Comparison of ENCODE assay signal across 8 cellular contexts in the genomic region with DNA sequence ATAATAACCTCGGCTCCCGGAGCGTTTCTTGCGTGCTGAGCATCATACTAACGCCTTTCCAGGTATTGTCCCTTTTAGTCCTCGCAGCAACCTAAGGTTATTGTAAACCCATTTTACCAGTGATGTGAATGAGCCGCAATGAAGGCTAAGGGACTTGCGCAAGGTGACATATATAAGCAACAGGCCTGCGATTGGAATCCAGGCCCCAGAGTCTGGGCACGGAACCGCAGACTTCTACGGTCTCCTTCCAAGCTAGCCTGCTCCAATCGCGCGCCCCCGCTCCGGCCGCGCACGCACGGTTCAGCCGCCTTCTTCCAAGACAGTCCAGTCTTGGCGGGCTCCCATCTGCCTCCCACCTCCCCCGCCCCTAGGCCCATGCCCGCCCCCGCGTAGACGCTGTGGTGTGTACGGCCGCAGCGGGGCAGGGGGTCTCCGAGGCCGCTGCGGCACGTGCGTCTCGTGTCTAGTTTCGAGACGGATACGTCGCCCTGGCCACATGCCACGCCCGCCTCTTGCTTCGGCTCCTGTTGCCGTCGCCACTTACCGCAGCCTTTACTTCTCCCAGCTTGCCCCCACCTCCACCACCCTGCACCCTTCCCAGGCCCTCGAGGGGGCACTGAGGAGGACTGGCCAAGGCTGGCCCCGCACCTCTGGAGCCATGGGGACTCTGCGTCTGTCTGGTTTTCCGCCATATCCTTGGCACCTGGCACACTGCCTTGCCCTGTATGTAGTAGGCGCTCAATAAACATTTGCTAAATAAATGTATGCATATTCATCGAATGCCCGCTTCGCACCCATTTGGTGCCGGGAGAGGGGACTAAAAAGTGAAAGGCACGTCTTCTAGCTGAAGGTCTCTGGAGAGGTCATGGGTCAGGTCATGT. TPM values are rescaled to one million over a fixed set of nuclear protein-coding genes. Genes with fewer than 3 reads are reported as not detected.
DNase-seq lines count a peak whose midpoint lies in the region; ATAC-seq, FAIRE-seq and TF ChIP-seq lines count a peak whose summit lies in the region.

No MANE protein-coding gene starts in this region.

- TF ChIP-seq CTCF in HCT116 (IDR thresholded peaks at IDR 0.05 in 2 of 3, conservative IDR thresholded peaks at IDR 0.05 in 1 of 3; ENCODE audit: borderline replicate concordance in 1 of 3, insufficient read depth in 1 of 3, low read depth in 2 of 3, low read length in 2 of 3): no peak
- TF ChIP-seq CTCF in activated B cell treated with CpG ODN at 0.5 μM for 24 hours (IDR thresholded peaks at IDR 0.05): no peak
- no peak for TF ChIP-seq CTCF in vagina (IDR thresholded peaks at IDR 0.05)

- no peaks in the 10 kb centered on the region; the same call in 1 of the 2 replicates for H3K79me2 ChIP-seq in HCT116 (ENCODE audit: insufficient read depth, low read length)

- peaks cover 36% of the 10 kb centered on the region for H3K4me1 ChIP-seq in BLaER1
- peaks cover 7 to 25% of the 10 kb centered on the region in 2 experiments; a peak in 3 of 4 replicates for H3K4me1 ChIP-seq in HCT116 (ENCODE audit: control insufficient read depth in 1 of 2, insufficient read depth in 2 of 2, low read length in 2 of 2)
- peaks cover 0 to 13% of the 10 kb centered on the region in 2 donors for H3K4me1 ChIP-seq in muscle layer of duodenum (ENCODE audit: control insufficient read depth in 1 of 2, insufficient read depth in 2 of 2, low read length in 2 of 2)
- H3K4me1 ChIP-seq in vagina: peaks cover 28% of the 10 kb centered on the region

- no peak for ATAC-seq in HCT116
- peak; percentile 2 for ATAC-seq in activated B cell treated with CpG ODN at 0.5 μM for 24 hours (ENCODE audit: low read depth)
- ATAC-seq in GM21737 (IDR thresholded peaks at IDR 0.05; ENCODE audit: unreplicated experiment): no peak

- H2AFZ ChIP-seq in HCT116 (ENCODE audit: low read depth, low read length, poor library complexity, severe bottlenecking): peak overlapping the region; percentile 84

- no peak for FAIRE-seq in urothelium cell line (lab: Jason Lieb, UNC)

- DNase-seq in HCT116 (ENCODE audit: low read depth, low spot score) (no peak), activated B cell treated with CpG ODN at 0.5 μM for 24 hours (peak; percentile 37), epithelial cell of prostate (ENCODE audit: low read depth, low spot score) (no peak), vagina (ENCODE audit: extremely low spot score in 2 of 2) (no peak), urothelium cell line (ENCODE audit: low spot score) (no peak)

- H4K20me1 ChIP-seq in BLaER1: peaks cover 15% of the 10 kb centered on the region; the same call in 1 of the 2 replicates
- H4K20me1 ChIP-seq in HCT116 (ENCODE audit: insufficient read depth): no peaks in the 10 kb centered on the region

- H3K9ac ChIP-seq in BLaER1 (peak overlapping the region; percentile 51; the same call in 1 of the 2 replicates), HCT116 (ENCODE audit: low read length) (0 out of 2 replicates have a peak overlapping the region, but pooled peaks have one; percentile 19)

- POLR2A ChIA-PET in HCT116 (lab: Charles Lee) (interaction anchor here (1.3 kb wide), 1 partner anchor 70 kb away, joined by 3 read pairs; no protein-coding TSS in a partner anchor), activated B cell treated with CpG ODN at 0.5 μM for 24 hours (lab: Charles Lee) (interaction anchor here (1.4 to 5.2 kb wide), 6 partner anchors 9 to 127 kb away, joined by 7 to 34 read pairs (median 20); a partner anchor contains a TSS)

- TF ChIP-seq POLR2A in HCT116 (IDR thresholded peaks at IDR 0.05; ENCODE audit: borderline replicate concordance, extremely low read depth, insufficient read depth, insufficient read length): no peak
- TF ChIP-seq POLR2A in vagina (IDR thresholded peaks at IDR 0.05): no peak

- intact Hi-C loops in HCT116 (cut with micrococcal nuclease): loop anchor here (5.0 kb wide), 1 partner anchor 84 kb away; a partner anchor contains a TSS
- intact Hi-C loops in activated B cell treated with CpG ODN at 0.5 μM for 24 hours (cut with micrococcal nuclease): loop anchor here (1.0 kb wide), 1 partner anchor 38 kb away; no protein-coding TSS in a partner anchor
- intact Hi-C loops in vagina (cut with DNase I): loop anchor here (10.0 kb wide), 1 partner anchor 113 kb away; no protein-coding TSS in a partner anchor

- H3K27me3 ChIP-seq in BLaER1 (no peaks in the 10 kb centered on the region), HCT116 (ENCODE audit: insufficient read depth, low read length) (no peaks in the 10 kb centered on the region), muscle layer of duodenum (ENCODE audit: low read depth, low read length) (no peaks in the 10 kb centered on the region), vagina (no peaks in the 10 kb centered on the region)

- H3K9me3 Mint-ChIP-seq in activated B cell treated with CpG ODN at 0.5 μM for 24 hours: no peaks in the 10 kb centered on the region

- peaks cover 3% of the 10 kb centered on the region for H3K36me3 Mint-ChIP-seq in activated B cell treated with CpG ODN at 0.5 μM for 24 hours (ENCODE audit: low read depth)

- H3K9me3 ChIP-seq in BLaER1 (no peaks in the 10 kb centered on the region), HCT116 (ENCODE audit: control insufficient read depth in 1 of 2, insufficient read depth in 1 of 2, low read depth in 1 of 2, low read length in 2 of 2) (no peaks in the 10 kb centered on the region), muscle layer of duodenum (ENCODE audit: control insufficient read depth in 1 of 2, low read length in 2 of 2) (no peaks in the 10 kb centered on the region), vagina (no peaks in the 10 kb centered on the region)

- RAD21 ChIA-PET in HCT116 (lab: Charles Lee; ENCODE audit: low non-redundant PET in 1 of 2, low total read pairs in 2 of 2, uncharacterized antibody in 2 of 2, unreplicated experiment in 2 of 2): interaction anchor here in 1 of 2 experiments (0.9 to 1.0 kb wide), 2 partner anchors 8 to 27 kb away, joined by 3 to 5 read pairs; no protein-coding TSS in a partner anchor

- H3K4me3 ChIP-seq in BLaER1 (peak overlapping the region; percentile 79), HCT116 (replicated peaks in 1 of 2; ENCODE audit: low read depth in 1 of 2, low read length in 2 of 2) (peak overlapping the region; percentile 26 to 71), muscle layer of duodenum (ENCODE audit: low read depth in 1 of 2, low read length in 2 of 2) (peak overlapping the region; percentile 85 to 95), vagina (peak overlapping the region; percentile 63 to 83)

- H3K4me1 Mint-ChIP-seq in activated B cell treated with CpG ODN at 0.5 μM for 24 hours: peaks cover 44% of the 10 kb centered on the region

- no peaks in the 10 kb centered on the region for H3K9me2 ChIP-seq in HCT116 (ENCODE audit: insufficient read depth)

- CTCF ChIA-PET in HCT116 (lab: Charles Lee): interaction anchor here (0.8 to 1.8 kb wide), 2 partner anchors 8 to 87 kb away, joined by 3 to 8 read pairs; a partner anchor contains a TSS
- CTCF ChIA-PET in activated B cell treated with CpG ODN at 0.5 μM for 24 hours (lab: Charles Lee): interaction anchor here (1.5 to 4.3 kb wide), 3 partner anchors 50 to 105 kb away, joined by 4 to 15 read pairs (median 5); a partner anchor contains a TSS

- H3K4me3 Mint-ChIP-seq in activated B cell treated with CpG ODN at 0.5 μM for 24 hours: peak overlapping the region; percentile 90

- H3K36me3 ChIP-seq in BLaER1: 0 out of 2 replicates have a peak, but pooled peaks cover 3% of the 10 kb centered on the region
- H3K36me3 ChIP-seq in HCT116 (ENCODE audit: control insufficient read depth in 1 of 2, insufficient read depth in 2 of 2, low read length in 2 of 2): no peaks in the 10 kb centered on the region
- no peaks in the 10 kb centered on the region for H3K36me3 ChIP-seq in muscle layer of duodenum (ENCODE audit: control insufficient read depth in 1 of 2, insufficient read depth in 2 of 2, low read length in 2 of 2)
- H3K36me3 ChIP-seq in vagina: no peaks in the 10 kb centered on the region

- no TSS peak for BruUV-seq in HCT116 (replicated peaks; lab: Mats Ljungman, UMichigan)

- no peak for TF ChIP-seq RAD21 in HCT116 (IDR thresholded peaks at IDR 0.05; ENCODE audit: low read depth)

- H3K27ac ChIP-seq in BLaER1 (0 out of 2 replicates have a peak overlapping the region, but pooled peaks have one; percentile 44), HCT116 (ENCODE audit: low read depth, low read length) (no peak overlapping the region), epithelial cell of prostate (peak overlapping the region; percentile 80), muscle layer of duodenum (ENCODE audit: low read length) (peak overlapping the region; percentile 67), vagina (peak overlapping the region; percentile 68)

- H3K27me3 Mint-ChIP-seq in activated B cell treated with CpG ODN at 0.5 μM for 24 hours: no peaks in the 10 kb centered on the region

- H3K27ac Mint-ChIP-seq in activated B cell treated with CpG ODN at 0.5 μM for 24 hours: peak overlapping the region; percentile 73

- peak overlapping the region; percentile 98 for H3K4me2 ChIP-seq in BLaER1
- peak overlapping the region; percentile 98 for H3K4me2 ChIP-seq in HCT116 (ENCODE audit: low read length)

TF ChIP-seq in HCT116, 20 proteins besides CTCF, POLR2A, EP300 and RAD21 (continues in another document):
- TF ChIP-seq, protein P1, sequence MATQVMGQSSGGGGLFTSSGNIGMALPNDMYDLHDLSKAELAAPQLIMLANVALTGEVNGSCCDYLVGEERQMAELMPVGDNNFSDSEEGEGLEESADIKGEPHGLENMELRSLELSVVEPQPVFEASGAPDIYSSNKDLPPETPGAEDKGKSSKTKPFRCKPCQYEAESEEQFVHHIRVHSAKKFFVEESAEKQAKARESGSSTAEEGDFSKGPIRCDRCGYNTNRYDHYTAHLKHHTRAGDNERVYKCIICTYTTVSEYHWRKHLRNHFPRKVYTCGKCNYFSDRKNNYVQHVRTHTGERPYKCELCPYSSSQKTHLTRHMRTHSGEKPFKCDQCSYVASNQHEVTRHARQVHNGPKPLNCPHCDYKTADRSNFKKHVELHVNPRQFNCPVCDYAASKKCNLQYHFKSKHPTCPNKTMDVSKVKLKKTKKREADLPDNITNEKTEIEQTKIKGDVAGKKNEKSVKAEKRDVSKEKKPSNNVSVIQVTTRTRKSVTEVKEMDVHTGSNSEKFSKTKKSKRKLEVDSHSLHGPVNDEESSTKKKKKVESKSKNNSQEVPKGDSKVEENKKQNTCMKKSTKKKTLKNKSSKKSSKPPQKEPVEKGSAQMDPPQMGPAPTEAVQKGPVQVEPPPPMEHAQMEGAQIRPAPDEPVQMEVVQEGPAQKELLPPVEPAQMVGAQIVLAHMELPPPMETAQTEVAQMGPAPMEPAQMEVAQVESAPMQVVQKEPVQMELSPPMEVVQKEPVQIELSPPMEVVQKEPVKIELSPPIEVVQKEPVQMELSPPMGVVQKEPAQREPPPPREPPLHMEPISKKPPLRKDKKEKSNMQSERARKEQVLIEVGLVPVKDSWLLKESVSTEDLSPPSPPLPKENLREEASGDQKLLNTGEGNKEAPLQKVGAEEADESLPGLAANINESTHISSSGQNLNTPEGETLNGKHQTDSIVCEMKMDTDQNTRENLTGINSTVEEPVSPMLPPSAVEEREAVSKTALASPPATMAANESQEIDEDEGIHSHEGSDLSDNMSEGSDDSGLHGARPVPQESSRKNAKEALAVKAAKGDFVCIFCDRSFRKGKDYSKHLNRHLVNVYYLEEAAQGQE (IDR thresholded peaks at IDR 0.05; ENCODE audit: low read depth): no peak

RNA-seq across cellular contexts. Expression of a gene that starts 0.9 kb away (rescaled TPM):
- total RNA-seq in HCT116 (2021; ENCODE audit: unreplicated experiment) (3.8 TPM), activated B cell treated with CpG ODN at 0.5 μM for 24 hours (8.3 and 8.4 TPM in 2 replicates), vagina (16.9 TPM)
- 1.6 and 2.2 TPM in 2 replicates for polyA plus RNA-seq in HCT116 (2012)
